In genomic region chr1:193321242-193321842, GRCh38 we compare ENCODE assay signal across 20 cellular contexts.
DNase-seq lines count a peak whose midpoint lies in the region; ATAC-seq and TF ChIP-seq lines count a peak whose summit lies in the region.
"Had no signal": no experiment of that assay in that cellular context is flagged by ENCODE, and none has a peak within 500 bp of the region (broad histone marks: within the 10 kb centered on the region; RNA-seq: fewer than 3 reads in every experiment).

No MANE protein-coding gene starts in this region.

- peak overlapping the region; percentile 59 for H3K27ac ChIP-seq in brain microvascular endothelial cell
- peak overlapping the region; percentile 8 for H3K27ac ChIP-seq in osteoblast (ENCODE audit: low read depth, low read length)
- H3K27ac ChIP-seq: colonic mucosa, gastroesophageal sphincter had no signal

- H3K9me3 Mint-ChIP-seq in effector memory CD8-positive, alpha-beta T cell = no peaks in the 10 kb centered on the region

- no peak for TF ChIP-seq CTCF in brain microvascular endothelial cell (IDR thresholded peaks at IDR 0.05; ENCODE audit: low read depth, low read length, missing control alignments)
- no peak for TF ChIP-seq CTCF in osteoblast (IDR thresholded peaks at IDR 0.05; ENCODE audit: extremely low read depth, low read depth, low read length)

- H3K27me3 ChIP-seq in brain microvascular endothelial cell (replicated peaks) (no peaks in the 10 kb centered on the region), osteoblast (ENCODE audit: insufficient read depth, low read length) (no peaks in the 10 kb centered on the region)
- H3K27me3 ChIP-seq: BE2C, colonic mucosa, gastroesophageal sphincter had no signal

- H2AFZ ChIP-seq in osteoblast (ENCODE audit: low read length) = no peak overlapping the region

- no peak overlapping the region for H3K4me3 Mint-ChIP-seq in effector memory CD8-positive, alpha-beta T cell
- H3K4me3 Mint-ChIP-seq: natural killer cell had no signal

- no peak for ATAC-seq in HG03159 (IDR thresholded peaks at IDR 0.05; ENCODE audit: unreplicated experiment)
- ATAC-seq in effector memory CD8-positive, alpha-beta T cell (replicated peaks) = no peak
- ATAC-seq: gastroesophageal sphincter, natural killer cell had no signal

- no peak overlapping the region for H3K27ac Mint-ChIP-seq in effector memory CD8-positive, alpha-beta T cell
- H3K27ac Mint-ChIP-seq: activated T-helper 2 cell treated with anti-CD3 and anti-CD28 coated beads, Interferon-gamma antibody, Interleukin-2, Interleukin-4, amounts not matched to agents 10 μg/mL and 5 μg/mL and 100 μg/mL, durations not matched to agents 14 hours and 24 hours and 36 hours; natural killer cell had no signal

- H3K4me1 ChIP-seq in osteoblast (ENCODE audit: insufficient read depth, low read length) = peaks cover 9% of the 10 kb centered on the region
- H3K4me1 ChIP-seq: BE2C, colonic mucosa, gastroesophageal sphincter had no signal

- in situ Hi-C loops in brain microvascular endothelial cell (cut with HindIII; ENCODE audit: low pct_ligation_motif_present, low sequenced_read_pairs) = no loop called here

- no peaks in the 10 kb centered on the region for H3K79me2 ChIP-seq in osteoblast (ENCODE audit: insufficient read depth, low read length)

- H3K4me1 Mint-ChIP-seq in effector memory CD8-positive, alpha-beta T cell (ENCODE audit: low read depth in 2 of 2) = no peaks in the 10 kb centered on the region
- H3K4me1 Mint-ChIP-seq: natural killer cell had no signal

- H3K9me3 ChIP-seq in osteoblast (ENCODE audit: low read depth, low read length) = peaks cover 4% of the 10 kb centered on the region
- H3K9me3 ChIP-seq: BE2C, colonic mucosa had no signal

- DNase-seq in ELR (ENCODE audit: low read depth) (peak; percentile 6), NCI-H146 (lab: John Stamatoyannopoulos, UW) (peak; percentile 39), brain microvascular endothelial cell (peak; percentile 27), osteoblast (ENCODE audit: insufficient read length, low spot score, missing footprints) (no peak)
- DNase-seq in effector memory CD8-positive, alpha-beta T cell = no peak
- DNase-seq in effector CD4-positive, alpha-beta T cell = no peak
- DNase-seq: activated CD8-positive, alpha-beta memory T cell treated with anti-CD3 and anti-CD28 coated beads for 24 hours; amygdala; BE2C; colonic mucosa; KG1; natural killer cell; NCI-H1092 treated with DMSO at 0.1 percent for 48 hours; NCI-H2171 treated with DMSO at 0.1 percent for 48 hours; stimulated activated CD4-positive, alpha-beta T cell treated with anti-CD3 and anti-CD28 coated beads, Interleukin-4, amount 100 ng/mL, for 4 hours; stimulated activated CD8-positive, alpha-beta memory T cell treated with anti-CD3 and anti-CD28 coated beads, Interleukin-4, amount 100 ng/mL, for 48 hours; T-helper 2 cell had no signal

- no peaks in the 10 kb centered on the region for H4K20me1 ChIP-seq in osteoblast (ENCODE audit: insufficient read depth, low read length)

- H3K36me3 ChIP-seq in brain microvascular endothelial cell (replicated peaks) (no peaks in the 10 kb centered on the region), osteoblast (ENCODE audit: insufficient read depth, low read length) (no peaks in the 10 kb centered on the region)
- H3K36me3 ChIP-seq: BE2C, colonic mucosa, gastroesophageal sphincter had no signal

- H3K4me2 ChIP-seq in osteoblast (ENCODE audit: insufficient read depth, low read length) = no peak overlapping the region

- no peaks in the 10 kb centered on the region for H3K36me3 Mint-ChIP-seq in effector memory CD8-positive, alpha-beta T cell (ENCODE audit: insufficient read depth)
- H3K36me3 Mint-ChIP-seq: natural killer cell had no signal

- H3K4me3 ChIP-seq in brain microvascular endothelial cell (ENCODE audit: low read depth, low read length) (no peak overlapping the region), osteoblast (ENCODE audit: insufficient read depth, low read length) (no peak overlapping the region)
- H3K4me3 ChIP-seq: colonic mucosa, gastroesophageal sphincter had no signal

- H3K27me3 Mint-ChIP-seq in effector memory CD8-positive, alpha-beta T cell = no peaks in the 10 kb centered on the region

Comparison
In these comparisons a context has a peak if more than half of its experiments do, and no peak if none do; other contexts are left out.
1. DNase-seq: peak in ELR (single experiment), NCI-H146 (single experiment) and brain microvascular endothelial cell (single experiment); none in osteoblast (single experiment), effector memory CD8-positive, alpha-beta T cell (0 of 3) and effector CD4-positive, alpha-beta T cell (single experiment).